In the genomic region with DNA sequence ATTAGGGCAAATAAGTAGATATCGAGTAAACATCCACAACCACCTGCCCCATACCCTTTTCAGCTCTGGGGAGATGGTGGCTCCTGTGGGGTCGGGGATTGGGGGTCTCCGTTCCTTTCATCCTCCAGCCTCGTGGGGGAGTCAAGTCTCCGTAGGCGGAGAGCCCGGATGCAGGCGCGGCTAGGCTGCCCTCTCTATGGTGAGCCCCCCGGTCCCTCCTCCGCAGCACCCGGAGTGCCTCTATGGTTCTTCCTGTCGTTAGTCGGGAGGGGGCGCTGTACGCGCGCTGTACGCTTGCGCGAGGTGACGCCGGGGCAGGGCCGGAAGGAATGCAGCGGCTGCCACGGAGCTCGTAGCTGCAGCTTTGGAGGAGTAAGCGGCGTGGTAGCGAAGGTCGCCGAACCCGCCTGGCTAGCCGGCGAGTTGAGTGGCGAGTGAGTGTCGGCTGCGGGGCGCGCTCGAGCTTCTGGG, we compare ENCODE assay signal across 8 cellular contexts. TPM values are rescaled to one million over a fixed set of nuclear protein-coding genes. Genes with fewer than 3 reads are reported as not detected.
A peak's percentile ranks its signal among the peaks of the same experiment; 100 is the strongest.
DNase-seq lines count a peak whose midpoint lies in the region; ATAC-seq and TF ChIP-seq lines count a peak whose summit lies in the region.

No MANE protein-coding gene starts in this region.

- H4K20me1 ChIP-seq in OCI-LY7 (ENCODE audit: insufficient read depth, low read length): no peaks in the 10 kb centered on the region

- H3K4me3 ChIP-seq in HUES64 (ENCODE audit: low read length) (peak overlapping the region; percentile 85), OCI-LY7 (ENCODE audit: low read depth, low read length, poor library complexity, severe bottlenecking) (peak overlapping the region; percentile 99), mucosa of rectum (ENCODE audit: low read length in 2 of 2) (peak overlapping the region; percentile 75 to 83)

- H3K79me2 ChIP-seq in OCI-LY7 (ENCODE audit: insufficient read depth, low read depth, low read length): peaks cover 21% of the 10 kb centered on the region

- no peaks in the 10 kb centered on the region for H3K9me2 ChIP-seq in OCI-LY7 (ENCODE audit: insufficient read depth, low read length)

- no TSS peak for BruUV-seq in OCI-LY7 (replicated peaks; lab: Mats Ljungman, UMichigan)

- H3K9me3 ChIP-seq in HUES64 (ENCODE audit: insufficient read depth, low read depth, low read length) (no peaks in the 10 kb centered on the region), OCI-LY7 (ENCODE audit: low read length) (0 out of 2 replicates have a peak, but pooled peaks cover 4% of the 10 kb centered on the region), mucosa of rectum (ENCODE audit: control insufficient read depth in 2 of 2, low read length in 2 of 2) (no peaks in the 10 kb centered on the region)

- H3K27ac ChIP-seq in HUES64 (ENCODE audit: low read depth, low read length): peak overlapping the region; percentile 92
- peak overlapping the region; percentile 69 for H3K27ac ChIP-seq in OCI-LY7 (ENCODE audit: low read depth, low read length, poor library complexity, severe bottlenecking)
- H3K27ac ChIP-seq in mucosa of rectum (ENCODE audit: low read depth in 2 of 2, low read length in 2 of 2): peak overlapping the region; percentile 91 to 93

- peak overlapping the region; percentile 52 for H2AFZ ChIP-seq in OCI-LY7 (ENCODE audit: low read length)

- peak; percentile 90 for TF ChIP-seq CTCF in OCI-LY7 (conservative IDR thresholded peaks at IDR 0.05; ENCODE audit: low read length)

- intact Hi-C loops in OCI-LY7 (cut with micrococcal nuclease; ENCODE audit: unreplicated experiment): loop anchor here (1.0 to 10.0 kb wide), 3 partner anchors 72 to 199 kb away; a partner anchor contains a TSS

- peak; percentile 35 for TF ChIP-seq POLR2A in erythroblast (IDR thresholded peaks at IDR 0.05; ENCODE audit: low read length)

- no peaks in the 10 kb centered on the region for H3K27me3 ChIP-seq in HUES64 (ENCODE audit: insufficient read depth, low read length)
- H3K27me3 ChIP-seq in mucosa of rectum (ENCODE audit: control insufficient read depth in 2 of 2, insufficient read depth in 2 of 2, low read length in 2 of 2): no peaks in the 10 kb centered on the region

- H3K4me2 ChIP-seq in OCI-LY7 (ENCODE audit: low read length): peak overlapping the region; percentile 99; the same call in 1 of the 2 replicates

- WGBS in HUES64: 1% methylated on average over 40 of the region's 41 CpGs

- ATAC-seq in GM21515 (IDR thresholded peaks at IDR 0.05; ENCODE audit: unreplicated experiment): peak; percentile 96

- DNase-seq in DMS153 treated with DMSO at 0.1 percent for 48 hours (lab: John Stamatoyannopoulos, UW; ENCODE audit: unreplicated experiment): peak; percentile 80
- DNase-seq in OCI-LY7 (ENCODE audit: low spot score): peak; percentile 96
- DNase-seq in activated T-cell treated with anti-CD3 and anti-CD28 coated beads, Interleukin-2, amount 50 U/mL, for 1 hour: peak; percentile 96
- peak; percentile 93 to 95 for DNase-seq in erythroblast (lab: John Stamatoyannopoulos, UW)
- peak; percentile 79 to 87 for DNase-seq in stimulated activated CD8-positive, alpha-beta memory T cell treated with anti-CD3 and anti-CD28 coated beads, Interleukin-4, amount 100 ng/mL, for 4 hours (ENCODE audit: low read depth in 2 of 2, low spot score in 1 of 2)

- H3K4me1 ChIP-seq in HUES64 (ENCODE audit: insufficient read depth, low read length) (no peaks in the 10 kb centered on the region), OCI-LY7 (ENCODE audit: insufficient read depth, low read length, poor library complexity, severe bottlenecking) (peaks cover 9% of the 10 kb centered on the region), mucosa of rectum (ENCODE audit: control insufficient read depth in 2 of 2, insufficient read depth in 2 of 2, low read length in 2 of 2) (peaks cover 2 to 3% of the 10 kb centered on the region in 2 donors)

- CTCF ChIA-PET in OCI-LY7 (lab: Charles Lee; ENCODE audit: unreplicated experiment): interaction anchor here (0.6 to 1.2 kb wide), 5 partner anchors 30 to 213 kb away, joined by 3 to 11 read pairs (median 4); a partner anchor contains a TSS

- peak overlapping the region; percentile 89 for H3K9ac ChIP-seq in HUES64 (ENCODE audit: low read depth, low read length)
- peak overlapping the region; percentile 65 to 79 for H3K9ac ChIP-seq in mucosa of rectum (ENCODE audit: low read depth in 1 of 2, low read length in 2 of 2)

- POLR2A ChIA-PET in OCI-LY7 (lab: Charles Lee): interaction anchor here (0.6 to 1.0 kb wide), 4 partner anchors 86 to 517 kb away, joined by 3 to 5 read pairs (median 4); no protein-coding TSS in a partner anchor

- H3K36me3 ChIP-seq in HUES64 (ENCODE audit: insufficient read depth, low read length): peaks cover 28% of the 10 kb centered on the region
- H3K36me3 ChIP-seq in OCI-LY7 (ENCODE audit: insufficient read depth, low read length): peaks cover 29% of the 10 kb centered on the region
- H3K36me3 ChIP-seq in mucosa of rectum (ENCODE audit: control insufficient read depth in 2 of 2, insufficient read depth in 2 of 2, low read length in 2 of 2): peaks cover 9 to 18% of the 10 kb centered on the region in 2 donors

RNA-seq across cellular contexts. Expression of a gene that starts 14.8 kb away (rescaled TPM):
- not detected for polyA plus RNA-seq in HUES64 (2013, experiment 1 of 2)
- not detected for polyA plus RNA-seq in HUES64 (2013, experiment 2 of 2)
- total RNA-seq in OCI-LY7 (2014; rRNA removed; shearing (Covaris generic)): not detected in 2 replicates
- total RNA-seq in OCI-LY7 (2022): not detected in 2 replicates

Comparison
In these comparisons a context has a peak if more than half of its experiments do, and no peak if none do; other contexts are left out.
1. Peak in every context shown above with its lines: DNase-seq, ATAC-seq, H3K4me3 ChIP-seq and H3K27ac ChIP-seq.